Comparison of ENCODE assay signal across 19 cellular contexts in genomic region chr12:67794151-67794550, GRCh38.
"Had no signal": no experiment of that assay in that cellular context is flagged by ENCODE, and none has a peak within 500 bp of the region (broad histone marks: within the 10 kb centered on the region; RNA-seq: fewer than 3 reads in every experiment).

No MANE protein-coding gene starts in this region.

- H3K36me3 ChIP-seq: left lung, ovary, prostate gland had no signal

- H3K4me1 ChIP-seq: left lung, prostate gland had no signal

- H3K4me3 ChIP-seq: left lung, lung, ovary, prostate gland had no signal

- H3K27me3 ChIP-seq: left lung, ovary had no signal

- ATAC-seq: activated T-cell treated with anti-CD3 and anti-CD28 coated beads, Interleukin-2, amount 50 U/mL, for 72 hours; left lung; naive thymus-derived CD4-positive, alpha-beta T cell; stimulated activated naive CD8-positive, alpha-beta T cell treated with anti-CD3 and anti-CD28 coated beads, Interleukin-15, Interleukin-2, amounts not matched to agents 100 U/mL and 50 U/mL, for 24 hours; WTC11 had no signal

- H3K9me3 ChIP-seq: left lung, ovary, prostate gland had no signal

- DNase-seq: activated CD4-positive, alpha-beta T cell treated with anti-CD3 and anti-CD28 coated beads, Interleukin-2, amount 50 U/mL, for 48 hours; activated effector memory CD4-positive, alpha-beta T cell treated with Interleukin-2 at 50 U/mL for 16 hours; activated naive CD4-positive, alpha-beta T cell treated with anti-CD3 and anti-CD28 coated beads for 36 hours; activated naive CD8-positive, alpha-beta T cell treated with anti-CD3 and anti-CD28 coated beads, Interleukin-2, amount 10 ng/mL, durations not matched to agents 7 days and 5 days; activated T-cell treated with anti-CD3 and anti-CD28 coated beads, Interleukin-2, amount 50 U/mL, for 72 hours; amygdala; caudate nucleus; effector memory CD4-positive, alpha-beta T cell; kidney glomerular epithelial cell; left lung; naive thymus-derived CD4-positive, alpha-beta T cell; ovary; stimulated activated CD4-positive, alpha-beta T cell treated with anti-CD3 and anti-CD28 coated beads, Interleukin-12 subunit alpha, Interleukin-12 subunit beta, amount 100 ng/mL, for 4 hours; stimulated activated CD4-positive, alpha-beta T cell treated with anti-CD3 and anti-CD28 coated beads, Interleukin-4, amount 100 ng/mL, for 4 hours; stimulated activated naive CD8-positive, alpha-beta T cell treated with anti-CD3 and anti-CD28 coated beads, Interleukin-15, Interleukin-2, amounts not matched to agents 100 U/mL and 50 U/mL, for 24 hours; T1000 had no signal

- H3K27ac ChIP-seq: left lung, ovary, prostate gland had no signal
